In genomic region chr12:109448272-109448671, GRCh38 we compare ENCODE assay signal across 23 cellular contexts.
"Had no signal": no experiment of that assay in that cellular context is flagged by ENCODE, and none has a peak within 500 bp of the region (broad histone marks: within the 10 kb centered on the region; RNA-seq: fewer than 3 reads in every experiment).

No MANE protein-coding gene starts in this region.

- H3K27me3 Mint-ChIP-seq: dendritic cell treated with granulocyte-macrophage colony-stimulating factor and Interleukin-4, amounts not matched to agents 40 ng/mL and 50 ng/mL, for 4 days had no signal

- H3K27ac ChIP-seq: epithelial cell of prostate, foreskin keratinocyte, hepatocyte, neural progenitor cell, psoas muscle had no signal

- H2AFZ ChIP-seq: hepatocyte, neural progenitor cell had no signal

- H3K4me3 Mint-ChIP-seq: dendritic cell treated with granulocyte-macrophage colony-stimulating factor and Interleukin-4, amounts not matched to agents 40 ng/mL and 50 ng/mL, for 4 days; mesothelial cell of epicardium; neural progenitor cell; stimulated activated effector memory CD8-positive, alpha-beta T cell treated with anti-CD3 and anti-CD28 coated beads, Interleukin-12 subunit alpha, Interleukin-12 subunit beta, amount 100 ng/mL, for 72 hours had no signal

- H3K27me3 ChIP-seq: ascending aorta, foreskin keratinocyte, hepatocyte, neural progenitor cell had no signal

- DNase-seq: activated CD4-positive, alpha-beta T cell treated with anti-CD3 and anti-CD28 coated beads, Interleukin-2, amount 50 U/mL, for 1 hour; activated CD4-positive, CD25-positive, alpha-beta regulatory T cell treated with anti-CD3 and anti-CD28 coated beads, Interleukin-2, amount 50 U/mL, for 72 hours; activated CD8-positive, alpha-beta memory T cell treated with anti-CD3 and anti-CD28 coated beads for 24 hours; activated CD8-positive, alpha-beta memory T cell treated with anti-CD3 and anti-CD28 coated beads, Interleukin-2, amount 50 U/mL, for 48 hours; activated effector memory CD4-positive, alpha-beta T cell treated with Interleukin-2 at 50 U/mL for 16 hours; activated naive CD4-positive, alpha-beta T cell treated with anti-CD3 and anti-CD28 coated beads, Interleukin-2, amount 50 U/mL, for 16 hours; activated T-cell treated with anti-CD3 and anti-CD28 coated beads, Interleukin-2, amount 50 U/mL, for 48 hours; effector memory CD4-positive, alpha-beta T cell; foreskin keratinocyte; islet precursor cell; psoas muscle; right cardiac atrium; small intestine; stimulated activated CD4-positive, alpha-beta T cell treated with anti-CD3 and anti-CD28 coated beads, Interleukin-4, amount 100 ng/mL, for 1 hour; T1000 had no signal

- H3K27ac Mint-ChIP-seq: dendritic cell treated with granulocyte-macrophage colony-stimulating factor and Interleukin-4, amounts not matched to agents 40 ng/mL and 50 ng/mL, for 4 days; mesothelial cell of epicardium; neural progenitor cell had no signal

- H3K36me3 ChIP-seq: neural progenitor cell had no signal

- H3K4me1 ChIP-seq: foreskin keratinocyte, neural progenitor cell, psoas muscle had no signal

- H3K9me3 Mint-ChIP-seq: dendritic cell treated with granulocyte-macrophage colony-stimulating factor and Interleukin-4, amounts not matched to agents 40 ng/mL and 50 ng/mL, for 4 days; mesothelial cell of epicardium; neural progenitor cell; stimulated activated effector memory CD8-positive, alpha-beta T cell treated with anti-CD3 and anti-CD28 coated beads, Interleukin-12 subunit alpha, Interleukin-12 subunit beta, amount 100 ng/mL, for 72 hours had no signal

- H3K4me1 Mint-ChIP-seq: mesothelial cell of epicardium had no signal

- H3K4me2 ChIP-seq: hepatocyte, neural progenitor cell had no signal

- H3K9ac ChIP-seq: neural progenitor cell had no signal

- H3K9me3 ChIP-seq: ascending aorta, psoas muscle, thoracic aorta had no signal

- ATAC-seq: foreskin keratinocyte; psoas muscle; stimulated activated effector memory CD8-positive, alpha-beta T cell treated with anti-CD3 and anti-CD28 coated beads, Interleukin-12 subunit alpha, Interleukin-12 subunit beta, amount 100 ng/mL, for 72 hours had no signal

- H3K4me3 ChIP-seq: ascending aorta, hepatocyte, neural progenitor cell, psoas muscle, thoracic aorta had no signal
